Comparison of ENCODE assay signal across 8 cellular contexts in the genomic region with DNA sequence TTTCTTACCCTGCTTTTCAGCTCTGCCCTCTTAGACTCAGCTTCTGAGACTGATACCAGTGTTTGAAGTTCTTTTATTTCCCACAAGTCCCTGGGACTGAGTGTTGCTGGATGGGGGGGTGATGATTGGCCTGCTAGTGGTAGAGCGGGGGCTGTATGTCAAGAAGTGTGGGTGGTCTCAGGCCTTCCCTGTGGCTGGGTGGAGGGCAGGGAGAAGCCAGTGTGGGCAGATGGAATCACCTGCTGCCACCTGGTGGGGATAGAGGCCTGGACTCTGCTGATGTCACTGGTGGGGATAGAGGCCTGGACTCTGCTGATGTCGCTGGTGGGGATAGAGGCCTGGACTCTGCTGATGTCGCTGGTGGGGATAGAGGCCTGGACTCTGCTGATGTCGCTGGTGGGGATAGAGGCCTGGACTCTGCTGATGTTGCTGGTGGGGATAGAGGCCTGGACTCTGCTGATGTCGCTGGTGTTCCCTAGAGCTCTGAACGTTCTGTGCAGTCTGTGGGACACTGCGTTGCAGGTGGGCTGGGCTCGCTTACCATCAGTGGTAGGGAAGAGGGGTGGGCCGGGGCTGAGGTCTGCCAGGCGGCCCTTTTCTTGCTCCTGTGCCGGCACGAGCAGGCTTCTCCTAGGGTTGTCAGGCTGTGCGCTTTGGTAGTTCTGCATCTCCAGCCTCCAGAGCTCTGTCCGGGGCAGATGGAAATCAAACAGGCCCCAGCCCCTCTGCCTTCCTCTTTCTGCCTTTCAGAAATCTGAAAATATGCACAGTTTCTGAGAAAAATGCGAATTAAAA.
DNase-seq lines count a peak whose midpoint lies in the region; ATAC-seq and TF ChIP-seq lines count a peak whose summit lies in the region.

No MANE protein-coding gene starts in this region.

- BruUV-seq in PC-3 (replicated peaks; lab: Mats Ljungman, UMichigan), result no TSS peak

- no peak overlapping the region for H2AFZ ChIP-seq in PC-3 (ENCODE audit: low read length)

- H3K4me3 ChIP-seq in PC-3 (ENCODE audit: low read length), result no peak overlapping the region

- H3K4me3 Mint-ChIP-seq in stimulated activated effector memory CD8-positive, alpha-beta T cell treated with anti-CD3 and anti-CD28 coated beads, Interleukin-12 subunit alpha, Interleukin-12 subunit beta, amount 100 ng/mL, for 72 hours, result no peak overlapping the region

- H3K79me2 ChIP-seq in PC-3 (ENCODE audit: low read length), result peaks cover 56% of the 10 kb centered on the region

- no peaks in the 10 kb centered on the region for H3K9me3 ChIP-seq in PC-3 (ENCODE audit: low read length)

- H3F3A ChIP-seq in PC-3 (ENCODE audit: low read length, unreplicated experiment), result no peaks in the 10 kb centered on the region

- no peak overlapping the region for H3K9ac ChIP-seq in PC-3 (ENCODE audit: low read length)

- POLR2A ChIA-PET in PC-3 (lab: Charles Lee; ENCODE audit: unreplicated experiment), result no interaction called here

- H3K4me1 Mint-ChIP-seq in stimulated activated effector memory CD8-positive, alpha-beta T cell treated with anti-CD3 and anti-CD28 coated beads, Interleukin-12 subunit alpha, Interleukin-12 subunit beta, amount 100 ng/mL, for 72 hours, result peaks cover 60% of the 10 kb centered on the region

- H3K4me1 ChIP-seq in PC-3 (ENCODE audit: insufficient read depth, low read length), result no peaks in the 10 kb centered on the region

- no peaks in the 10 kb centered on the region for H3K9me3 Mint-ChIP-seq in stimulated activated effector memory CD8-positive, alpha-beta T cell treated with anti-CD3 and anti-CD28 coated beads, Interleukin-12 subunit alpha, Interleukin-12 subunit beta, amount 100 ng/mL, for 72 hours

- intact Hi-C loops in PC-3 (cut with micrococcal nuclease), result loop anchor here (10.0 kb wide), 1 partner anchor 302 kb away; the partner anchor contains the start of gene ANKRD10

- H3K4me2 ChIP-seq in PC-3 (ENCODE audit: low read length), result no peak overlapping the region

- H3K9me2 ChIP-seq in PC-3 (replicated peaks; ENCODE audit: low read length), result no peaks in the 10 kb centered on the region

- TF ChIP-seq CTCF in PC-3 (conservative IDR thresholded peaks at IDR 0.05; ENCODE audit: low read depth, low read length), result peak; percentile 53

- CTCF ChIA-PET in PC-3 (lab: Charles Lee), result interaction anchor here (0.6 kb wide), 1 partner anchor 58 kb away, joined by 4 read pairs; no protein-coding TSS in a partner anchor

- H3K27ac Mint-ChIP-seq in stimulated activated effector memory CD8-positive, alpha-beta T cell treated with anti-CD3 and anti-CD28 coated beads, Interleukin-12 subunit alpha, Interleukin-12 subunit beta, amount 100 ng/mL, for 72 hours, result peak overlapping the region; percentile 52

- ATAC-seq in GM21529 (IDR thresholded peaks at IDR 0.05; ENCODE audit: unreplicated experiment) (peak; percentile 61), PC-3 (peak; percentile 78), GM21825 (IDR thresholded peaks at IDR 0.05; ENCODE audit: unreplicated experiment) (no peak), GM21381 (IDR thresholded peaks at IDR 0.05; ENCODE audit: unreplicated experiment) (no peak)
- peak; percentile 55 for ATAC-seq in stimulated activated effector memory CD8-positive, alpha-beta T cell treated with anti-CD3 and anti-CD28 coated beads, Interleukin-12 subunit alpha, Interleukin-12 subunit beta, amount 100 ng/mL, for 72 hours

- H4K20me1 ChIP-seq in PC-3 (ENCODE audit: low read length), result 0 out of 2 replicates have a peak, but pooled peaks cover 5% of the 10 kb centered on the region

- peaks cover 25% of the 10 kb centered on the region for H3K36me3 Mint-ChIP-seq in stimulated activated effector memory CD8-positive, alpha-beta T cell treated with anti-CD3 and anti-CD28 coated beads, Interleukin-12 subunit alpha, Interleukin-12 subunit beta, amount 100 ng/mL, for 72 hours

- H3K27ac ChIP-seq in PC-3 (ENCODE audit: low read length), result no peak overlapping the region

- no peaks in the 10 kb centered on the region for H3K27me3 ChIP-seq in PC-3 (ENCODE audit: low read length)

- H3K36me3 ChIP-seq in PC-3 (ENCODE audit: low read depth, low read length), result no peaks in the 10 kb centered on the region

- DNase-seq in COR-L47 (lab: John Stamatoyannopoulos, UW) (peak; percentile 61), PC-3 (peak; percentile 18), astrocyte of the hippocampus (ENCODE audit: low read depth, low spot score) (peak; percentile 73), kidney glomerular epithelial cell (lab: John Stamatoyannopoulos, UW) (peak; percentile 19)
- DNase-seq in stimulated activated effector memory CD8-positive, alpha-beta T cell treated with anti-CD3 and anti-CD28 coated beads, Interleukin-12 subunit alpha, Interleukin-12 subunit beta, amount 100 ng/mL, for 72 hours (ENCODE audit: low spot score in 2 of 2), result peak in 1 of 2 donors; percentile 59

Comparison
In these comparisons a context has a peak if more than half of its experiments do, and no peak if none do; other contexts are left out.
1. ATAC-seq: peak in GM21529 (single experiment), PC-3 (single experiment) and stimulated activated effector memory CD8-positive, alpha-beta T cell treated with anti-CD3 and anti-CD28 coated beads, Interleukin-12 subunit alpha, Interleukin-12 subunit beta, amount 100 ng/mL, for 72 hours (single experiment); none in GM21825 (single experiment) and GM21381 (single experiment).